ENCODE assay signal across 1 cellular context in genomic region chr14:22929104-22929847, GRCh38.
TF ChIP-seq lines count a peak whose summit lies in the region.

Gene PRMT5 (minus strand): TSS chr14:22929376. CDS start chr14:22929361, 15 bp downstream.

TF ChIP-seq in K562, 482 proteins besides CTCF, POLR2A, EP300 and RAD21 (continued from another document and continues in another):
- peak; percentile 92 for TF ChIP-seq ZBTB40 (IDR thresholded peaks at IDR 0.05)
- no peak for TF ChIP-seq ZBTB40 (CRISPR knock-in tag; IDR thresholded peaks at IDR 0.05)
- peak; percentile 86 for TF ChIP-seq PHF20 (IDR thresholded peaks at IDR 0.05; ENCODE audit: partially characterized antibody)
- TF ChIP-seq, protein P1, sequence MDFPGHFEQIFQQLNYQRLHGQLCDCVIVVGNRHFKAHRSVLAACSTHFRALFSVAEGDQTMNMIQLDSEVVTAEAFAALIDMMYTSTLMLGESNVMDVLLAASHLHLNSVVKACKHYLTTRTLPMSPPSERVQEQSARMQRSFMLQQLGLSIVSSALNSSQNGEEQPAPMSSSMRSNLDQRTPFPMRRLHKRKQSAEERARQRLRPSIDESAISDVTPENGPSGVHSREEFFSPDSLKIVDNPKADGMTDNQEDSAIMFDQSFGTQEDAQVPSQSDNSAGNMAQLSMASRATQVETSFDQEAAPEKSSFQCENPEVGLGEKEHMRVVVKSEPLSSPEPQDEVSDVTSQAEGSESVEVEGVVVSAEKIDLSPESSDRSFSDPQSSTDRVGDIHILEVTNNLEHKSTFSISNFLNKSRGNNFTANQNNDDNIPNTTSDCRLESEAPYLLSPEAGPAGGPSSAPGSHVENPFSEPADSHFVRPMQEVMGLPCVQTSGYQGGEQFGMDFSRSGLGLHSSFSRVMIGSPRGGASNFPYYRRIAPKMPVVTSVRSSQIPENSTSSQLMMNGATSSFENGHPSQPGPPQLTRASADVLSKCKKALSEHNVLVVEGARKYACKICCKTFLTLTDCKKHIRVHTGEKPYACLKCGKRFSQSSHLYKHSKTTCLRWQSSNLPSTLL (IDR thresholded peaks at IDR 0.05) = peak; percentile 40; the same call in 1 of the 2 replicates
- TF ChIP-seq ZNF830 (CRISPR knock-in tag; IDR thresholded peaks at IDR 0.05) = no peak
- 0 out of 2 replicates have a peak, but pooled peaks have one; percentile 64 for TF ChIP-seq RHOXF2B (CRISPR knock-in tag; conservative IDR thresholded peaks at IDR 0.05)
- no peak for TF ChIP-seq PBX2 (CRISPR knock-in tag; IDR thresholded peaks at IDR 0.05; ENCODE audit: low read depth)
- no peak; the same call in 1 of the 2 replicates for TF ChIP-seq PBX2 (tag; conservative IDR thresholded peaks at IDR 0.05; ENCODE audit: low read depth)
- peak in 1 of 2 experiments; percentile 99; a peak in 3 of 4 replicates for TF ChIP-seq TBL1XR1 (IDR thresholded peaks at IDR 0.05; ENCODE audit: low read length in 2 of 2)
- no peak for TF ChIP-seq SMAD2 (IDR thresholded peaks at IDR 0.05; ENCODE audit: low read depth, low read length)
- TF ChIP-seq SP2 (IDR thresholded peaks at IDR 0.05; ENCODE audit: extremely low read depth, low read depth, low read length, poor library complexity, severe bottlenecking) = peak; percentile 62
- 0 out of 2 replicates have a peak, but pooled peaks have one; percentile 37 for TF ChIP-seq TRIM28 (IDR thresholded peaks at IDR 0.05)
- peak; percentile 61; the same call in 1 of the 2 replicates for TF ChIP-seq ELF4 (CRISPR knock-in tag; IDR thresholded peaks at IDR 0.05)
- TF ChIP-seq ADNP (tag; IDR thresholded peaks at IDR 0.05) = no peak
- TF ChIP-seq NBN (IDR thresholded peaks at IDR 0.05; ENCODE audit: low read depth) = peak; percentile 62
- TF ChIP-seq, protein P2, sequence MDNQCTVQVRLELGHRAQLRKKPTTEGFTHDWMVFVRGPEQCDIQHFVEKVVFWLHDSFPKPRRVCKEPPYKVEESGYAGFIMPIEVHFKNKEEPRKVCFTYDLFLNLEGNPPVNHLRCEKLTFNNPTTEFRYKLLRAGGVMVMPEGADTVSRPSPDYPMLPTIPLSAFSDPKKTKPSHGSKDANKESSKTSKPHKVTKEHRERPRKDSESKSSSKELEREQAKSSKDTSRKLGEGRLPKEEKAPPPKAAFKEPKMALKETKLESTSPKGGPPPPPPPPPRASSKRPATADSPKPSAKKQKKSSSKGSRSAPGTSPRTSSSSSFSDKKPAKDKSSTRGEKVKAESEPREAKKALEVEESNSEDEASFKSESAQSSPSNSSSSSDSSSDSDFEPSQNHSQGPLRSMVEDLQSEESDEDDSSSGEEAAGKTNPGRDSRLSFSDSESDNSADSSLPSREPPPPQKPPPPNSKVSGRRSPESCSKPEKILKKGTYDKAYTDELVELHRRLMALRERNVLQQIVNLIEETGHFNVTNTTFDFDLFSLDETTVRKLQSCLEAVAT (IDR thresholded peaks at IDR 0.05) = peak in 1 of 2 experiments; percentile 54; a peak in 1 of 4 replicates
- peak; percentile 27; the same call in 1 of the 2 replicates for TF ChIP-seq ATF4 (CRISPR knock-in tag; IDR thresholded peaks at IDR 0.05)
- peak; percentile 92 for TF ChIP-seq PKNOX1 (IDR thresholded peaks at IDR 0.05)
- no peak; the same call in 1 of the 2 replicates for TF ChIP-seq ZSCAN32 (CRISPR knock-in tag; IDR thresholded peaks at IDR 0.05)
- TF ChIP-seq POLR2B (IDR thresholded peaks at IDR 0.05; ENCODE audit: low read depth, partially characterized antibody) = peak; percentile 96
- TF ChIP-seq JUND (IDR thresholded peaks at IDR 0.05; ENCODE audit: borderline replicate concordance, low read depth, low read length) = peak; percentile 67; the same call in 1 of the 2 replicates
- TF ChIP-seq JUND (tag; IDR thresholded peaks at IDR 0.05; ENCODE audit: borderline replicate concordance, low read depth, low read length) = no peak; the same call in 2 of the 3 replicates
- peak; percentile 75 for TF ChIP-seq PML (IDR thresholded peaks at IDR 0.05; ENCODE audit: low read length)
- TF ChIP-seq CREB1 (IDR thresholded peaks at IDR 0.05) = peak; percentile 67; the same call in 1 of the 2 replicates
- TF ChIP-seq CREB1 (CRISPR knock-in tag; IDR thresholded peaks at IDR 0.05) = peak; percentile 79
